In the genomic region with DNA sequence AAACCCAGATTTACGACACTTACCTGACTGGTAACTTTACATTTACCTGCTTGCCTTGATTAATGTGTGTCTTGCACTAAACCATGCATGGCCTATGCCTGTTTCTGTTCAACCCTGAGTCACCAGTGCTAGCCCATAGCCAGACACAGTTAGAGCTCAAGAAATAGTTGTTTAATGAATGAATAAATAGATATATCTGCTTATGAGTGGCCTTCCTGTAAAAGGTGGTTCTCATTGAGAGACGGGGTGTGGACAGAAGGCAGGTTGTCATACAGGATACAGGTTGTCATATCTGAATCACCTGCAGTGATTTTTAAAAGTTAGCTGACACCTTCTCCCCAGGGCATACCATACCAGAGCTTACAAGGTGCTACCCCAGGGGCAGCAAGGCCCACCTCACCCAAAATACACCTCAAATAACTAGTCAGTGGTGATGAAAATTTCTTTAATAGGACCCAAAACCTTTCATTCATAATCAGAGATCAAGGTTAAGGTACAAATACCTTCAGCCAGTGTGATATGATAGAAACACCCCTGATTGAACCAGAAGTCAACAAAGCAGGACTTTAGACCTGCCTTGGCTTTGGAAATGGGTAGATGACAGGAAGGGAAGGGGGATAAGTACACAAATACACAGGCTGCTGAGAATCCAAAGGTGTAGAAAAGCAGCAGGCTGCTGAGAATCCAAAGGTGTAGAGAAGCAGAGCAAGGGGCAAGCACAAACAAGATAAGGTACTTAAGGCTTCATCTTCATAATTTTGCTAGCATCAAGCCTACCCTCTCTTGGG, we compare ENCODE assay signal across 28 cellular contexts. TPM values are rescaled to one million over a fixed set of nuclear protein-coding genes. Genes with fewer than 3 reads are reported as not detected.
DNase-seq lines count a peak whose midpoint lies in the region; ATAC-seq, FAIRE-seq and TF ChIP-seq lines count a peak whose summit lies in the region.
"Had no signal": no experiment of that assay in that cellular context is flagged by ENCODE, and none has a peak within 500 bp of the region (broad histone marks: within the 10 kb centered on the region; RNA-seq: fewer than 3 reads in every experiment).

No MANE protein-coding gene starts in this region.

- H3K56ac ChIP-seq in H1 (replicated peaks; ENCODE audit: insufficient read length, low read depth, low read length) = no peak overlapping the region

- no peak overlapping the region for H3K4me2 ChIP-seq in H1 (ENCODE audit: insufficient read depth in 1 of 2, low read depth in 2 of 2, low read length in 2 of 2)
- H3K4me2 ChIP-seq: neural progenitor cell had no signal

- H2AK5ac ChIP-seq in H1 (ENCODE audit: low read depth, low read length) = no peak overlapping the region

- CTCF ChIA-PET in H1 (lab: Charles Lee; ENCODE audit: partially characterized antibody) = interaction anchor here (0.7 to 1.5 kb wide), 5 partner anchors 10 to 133 kb away, joined by 3 to 4 read pairs (median 3); no protein-coding TSS in a partner anchor

- H2BK15ac ChIP-seq in H1 (ENCODE audit: low read length) = no peak overlapping the region

- no peak for TF ChIP-seq EP300 in H1 (IDR thresholded peaks at IDR 0.05; ENCODE audit: borderline replicate concordance in 1 of 2, low read depth in 2 of 2, low read length in 2 of 2)

- H3K4me1 ChIP-seq in H1 (replicated peaks in 1 of 4; ENCODE audit: control insufficient read depth in 3 of 4, insufficient read depth in 4 of 4, low read length in 3 of 4) (no peaks in the 10 kb centered on the region), small intestine (ENCODE audit: control insufficient read depth in 2 of 2, insufficient read depth in 1 of 2, low read depth in 1 of 2, low read length in 1 of 2) (peaks cover 0 to 5% of the 10 kb centered on the region in 2 donors)
- H3K4me1 ChIP-seq: breast epithelium, neural progenitor cell, pancreas, spleen, stomach, uterus had no signal

- H3K27ac ChIP-seq in H1 (ENCODE audit: low read depth, low read length) = no peak overlapping the region
- peak overlapping the region; percentile 48 to 67 for H3K27ac ChIP-seq in small intestine (ENCODE audit: low read depth in 1 of 2, low read length in 1 of 2)
- H3K27ac ChIP-seq: breast epithelium, neural progenitor cell, pancreas, spleen, uterus, VCaP had no signal

- H3K36me3 ChIP-seq in H1 (ENCODE audit: control insufficient read depth in 2 of 4, insufficient read depth in 4 of 4, low read length in 3 of 4) (no peaks in the 10 kb centered on the region), small intestine (ENCODE audit: control insufficient read depth in 2 of 2, insufficient read depth in 2 of 2, low read length in 2 of 2) (no peaks in the 10 kb centered on the region)
- H3K36me3 ChIP-seq: breast epithelium, neural progenitor cell, pancreas, spleen, stomach, uterus had no signal

- ATAC-seq in GM18867 (IDR thresholded peaks at IDR 0.05; ENCODE audit: unreplicated experiment) = no peak
- ATAC-seq: GM12878, pancreas had no signal

- no peak overlapping the region for H2BK12ac ChIP-seq in H1 (ENCODE audit: low read depth, low read length)

- H4K20me1 ChIP-seq in H1 (replicated peaks in 1 of 2; ENCODE audit: control insufficient read depth in 1 of 2, insufficient read depth in 2 of 2, low read length in 2 of 2) = no peaks in the 10 kb centered on the region

- H3K79me1 ChIP-seq in H1 (ENCODE audit: low read depth, low read length) = no peaks in the 10 kb centered on the region

- no peaks in the 10 kb centered on the region for H3K9me3 ChIP-seq in H1 (ENCODE audit: insufficient read depth in 2 of 2, low read depth in 1 of 2, low read length in 1 of 2)
- no peaks in the 10 kb centered on the region for H3K9me3 ChIP-seq in small intestine (ENCODE audit: control insufficient read depth, low read depth)
- H3K9me3 ChIP-seq: breast epithelium, pancreas, spleen, stomach, uterus had no signal

- TF ChIP-seq POLR2A in H1 (IDR thresholded peaks at IDR 0.05; ENCODE audit: control extremely low read depth in 1 of 2, low read depth in 2 of 2, low read length in 2 of 2) = no peak

- H3K27me3 ChIP-seq in H1 (replicated peaks in 1 of 4; ENCODE audit: control insufficient read depth in 3 of 4, extremely low read depth in 1 of 4, insufficient read depth in 3 of 4, low read length in 3 of 4) = peaks cover 0 to 1% (median 0%) of the 10 kb centered on the region in 4 experiments; a peak in 1 of 7 replicates
- no peaks in the 10 kb centered on the region for H3K27me3 ChIP-seq in small intestine (ENCODE audit: control insufficient read depth in 2 of 2, insufficient read depth in 2 of 2, low read length in 2 of 2)
- H3K27me3 ChIP-seq: breast epithelium, neural progenitor cell, pancreas, spleen, stomach, uterus had no signal

- H2BK20ac ChIP-seq in H1 (ENCODE audit: low read length) = no peak overlapping the region

- H2BK120ac ChIP-seq in H1 (replicated peaks; ENCODE audit: low read depth, low read length) = no peak overlapping the region

- no peak overlapping the region for H3K23ac ChIP-seq in H1 (ENCODE audit: insufficient read length)

- H3K4me3 ChIP-seq in H1 (ENCODE audit: extremely low read depth in 1 of 4, insufficient read depth in 2 of 4, low read depth in 3 of 4, low read length in 4 of 4) (no peak overlapping the region), small intestine (ENCODE audit: low read depth in 1 of 2, low read length in 2 of 2) (no peak overlapping the region)
- H3K4me3 ChIP-seq: breast epithelium, GM12878, neural progenitor cell, pancreas, spleen, stomach, uterus had no signal

- no peaks in the 10 kb centered on the region for H3K79me2 ChIP-seq in H1 (ENCODE audit: control insufficient read depth in 1 of 2, insufficient read depth in 2 of 2, low read length in 2 of 2)

- H4K8ac ChIP-seq in H1 (ENCODE audit: extremely low read depth, insufficient read depth, low read length) = no peak overlapping the region

- DNase-seq in HT-29 (ENCODE audit: low spot score) (peak; percentile 60), H1 (ENCODE audit: low read depth in 1 of 2, low spot score in 2 of 2) (no peak), kidney tubule cell (ENCODE audit: low spot score) (peak; percentile 89), small intestine (peak; percentile 80), GM19239 (ENCODE audit: insufficient read length, low spot score) (no peak)
- DNase-seq in activated CD4-positive, alpha-beta T cell treated with anti-CD3 and anti-CD28 coated beads for 1 hour = no peak
- DNase-seq: activated CD4-positive, alpha-beta T cell treated with anti-CD3 and anti-CD28 coated beads for 4 hours; activated CD8-positive, alpha-beta memory T cell treated with anti-CD3 and anti-CD28 coated beads for 24 hours; activated T-cell treated with anti-CD3 and anti-CD28 coated beads for 4 hours; amniotic stem cell; head of caudate nucleus; KBM-7; NCI-H1092 treated with DMSO at 0.1 percent for 48 hours; NCI-H1694 treated with DMSO at 0.1 percent for 48 hours; NCI-H446; NCI-H774; pancreas; RPMI8226; spleen; stimulated activated CD4-positive, alpha-beta T cell treated with anti-CD3 and anti-CD28 coated beads, Interleukin-2, amount 100 ng/mL, for 24 hours; stomach; T1000; uterus had no signal

- no peak overlapping the region for H3K4ac ChIP-seq in H1 (replicated peaks; ENCODE audit: insufficient read length, low read depth, low read length)

- H4K5ac ChIP-seq in H1 (ENCODE audit: insufficient read length, low read depth, low read length) = no peak overlapping the region

- WGBS in H1 (ENCODE audit: extremely low coverage in 1 of 2, insufficient coverage in 1 of 2, insufficient read length in 1 of 2, insufficient replicate concordance in 2 of 2, low coverage in 1 of 2, low lambda C conversion rate in 2 of 2, missing lambda C conversion rate in 1 of 2), 2 experiments = 85% methylated on average over 2 of the region's 2 CpGs; no CpG with 5 or more reads in 1 of the 2 experiments
- 65 to 83% (median 77%) methylated on average over 2 of the region's 2 CpGs for WGBS in small intestine, 3 donors

- POLR2A ChIA-PET in H1 (lab: Charles Lee; ENCODE audit: partially characterized antibody) = no interaction called here

- TF ChIP-seq CTCF in H1 (IDR thresholded peaks at IDR 0.05; ENCODE audit: control extremely low read depth in 1 of 3, insufficient read depth in 1 of 3, low read depth in 1 of 3, low read length in 3 of 3) = no peak

- no peak overlapping the region for H3K18ac ChIP-seq in H1 (ENCODE audit: extremely low read depth, low read length)

- no peaks in the 10 kb centered on the region for H3K23me2 ChIP-seq in H1 (ENCODE audit: low read depth, low read length)

- H2AFZ ChIP-seq in H1 (ENCODE audit: low read length) = peak overlapping the region; percentile 79; the same call in 1 of the 2 replicates
- H2AFZ ChIP-seq: neural progenitor cell had no signal

- TF ChIP-seq RAD21 in H1 (IDR thresholded peaks at IDR 0.05 in 1 of 2, conservative IDR thresholded peaks at IDR 0.05 in 1 of 2; ENCODE audit: low read depth in 2 of 2, low read length in 2 of 2) = no peak

- no peak overlapping the region for H3K14ac ChIP-seq in H1 (ENCODE audit: insufficient read length)

- no peak for FAIRE-seq in H1 (lab: Jason Lieb, UNC)
- no peak for FAIRE-seq in small intestine (lab: Jason Lieb, UNC)
- FAIRE-seq in GM19239 (lab: Jason Lieb, UNC) = no peak
- FAIRE-seq: GM12878 had no signal

- no peak overlapping the region for H3K9ac ChIP-seq in H1 (replicated peaks in 1 of 4; ENCODE audit: extremely low read depth in 1 of 4, low read depth in 3 of 4, low read length in 3 of 4)
- H3K9ac ChIP-seq: neural progenitor cell had no signal

- H2BK5ac ChIP-seq in H1 (ENCODE audit: low read depth, low read length) = no peak overlapping the region

- no peak overlapping the region for H4K91ac ChIP-seq in H1 (replicated peaks; ENCODE audit: insufficient read length, low read length)

TF ChIP-seq in H1, 55 proteins besides CTCF, POLR2A, EP300 and RAD21:
- no peak for TF ChIP-seq SRF (IDR thresholded peaks at IDR 0.05; ENCODE audit: low read depth, low read length)
- TF ChIP-seq SP4 (IDR thresholded peaks at IDR 0.05; ENCODE audit: low read length) = no peak
- TF ChIP-seq JUN (IDR thresholded peaks at IDR 0.05; ENCODE audit: low read depth, low read length) = no peak

RNA-seq across cellular contexts. Expression of gene TSC22D2, which starts 45.4 kb away (rescaled TPM):
- total RNA-seq in HT-29 (2014; rRNA removed; shearing (Covaris generic)) = 5.7 and 6.0 TPM in 2 replicates
- total RNA-seq in H1 (2021; fragmentation: NEBNext Ultra II Directional; extraction: Animal tissue kit (Norgen Biotek cat#: 25700)) = 25.8 and 27.6 TPM in 2 replicates
- polyA plus RNA-seq in H1 (2011; rRNA removed) (3.4 and 3.6 TPM in 2 replicates), small intestine (1 to 10 TPM; 5.9 to 8.5 (median 6.5) TPM)
- polyA plus RNA-seq in H1 (2011; cell fraction: cytosol; rRNA removed) = 4.0 TPM
- polyA plus RNA-seq in H1 (2011; cell fraction: nucleus; rRNA removed) = 8.6 TPM
- polyA plus RNA-seq in H1 (2012, experiment 1 of 2) = 12.4 to 18.6 TPM (median 14.0 TPM) in 4 replicates
- 3.9 TPM for polyA plus RNA-seq in H1 (2012, experiment 2 of 2)
- polyA plus RNA-seq in H1 (2013, experiment 1 of 2) = 15.7 TPM
- 13.9 TPM for polyA plus RNA-seq in H1 (2013, experiment 2 of 2)
- 12.9 and 14.9 TPM in 2 replicates for polyA minus RNA-seq in H1 (2011; rRNA and poly(A)+ RNA removed)
- 15.6 TPM for polyA minus RNA-seq in H1 (2011; cell fraction: cytosol; rRNA and poly(A)+ RNA removed)
- 42.9 TPM for polyA minus RNA-seq in H1 (2011; cell fraction: nucleus; rRNA and poly(A)+ RNA removed)

Comparison
In these comparisons a context has a peak if more than half of its experiments do, and no peak if none do; other contexts are left out.
1. DNase-seq: peak in HT-29 (single experiment), kidney tubule cell (single experiment) and small intestine (single experiment); none in H1 (0 of 2), activated CD4-positive, alpha-beta T cell treated with anti-CD3 and anti-CD28 coated beads for 1 hour (single experiment) and GM19239 (single experiment).